In the genomic region with DNA sequence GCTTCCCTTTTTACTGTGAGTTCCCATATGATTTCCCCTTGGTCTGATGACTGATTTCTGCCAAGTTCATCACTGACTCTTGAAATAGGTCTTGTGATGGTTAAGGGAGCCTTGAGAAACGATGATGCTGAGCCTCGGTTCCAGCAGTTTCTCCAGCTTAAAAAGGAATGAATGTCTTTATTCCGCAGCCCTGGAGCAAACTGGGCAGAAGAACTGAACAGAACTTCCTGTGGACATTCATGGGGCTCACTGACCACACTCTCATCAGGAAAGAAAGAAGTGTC, we compare ENCODE assay signal across 19 cellular contexts. TPM values are rescaled to one million over a fixed set of nuclear protein-coding genes. Genes with fewer than 3 reads are reported as not detected.
DNase-seq lines count a peak whose midpoint lies in the region; ATAC-seq and TF ChIP-seq lines count a peak whose summit lies in the region.
"Had no signal": no experiment of that assay in that cellular context is flagged by ENCODE, and none has a peak within 500 bp of the region (broad histone marks: within the 10 kb centered on the region; RNA-seq: fewer than 3 reads in every experiment).

No MANE protein-coding gene starts in this region.

- no peaks in the 10 kb centered on the region for H3K79me2 ChIP-seq in GM23338 (replicated peaks; ENCODE audit: insufficient read depth)

- peaks cover 35% of the 10 kb centered on the region for H3K36me3 Mint-ChIP-seq in GM23338 (ENCODE audit: low read depth)
- H3K36me3 Mint-ChIP-seq in activated T-helper 17 cell treated with anti-CD3 and anti-CD28 coated beads, Interleukin-2, amount 50 U/mL, for 72 hours (ENCODE audit: low read depth), result no peaks in the 10 kb centered on the region
- H3K36me3 Mint-ChIP-seq: activated CD4-positive, alpha-beta memory T cell treated with anti-CD3 and anti-CD28 coated beads for 36 hours had no signal

- H3K27me3 ChIP-seq in GM23338 (ENCODE audit: insufficient read depth) (no peaks in the 10 kb centered on the region), lower lobe of right lung (ENCODE audit: low read depth) (no peaks in the 10 kb centered on the region)
- H3K27me3 ChIP-seq: heart right ventricle had no signal

- no peak overlapping the region for H2AFZ ChIP-seq in GM23338
- H2AFZ ChIP-seq: GM23248 had no signal

- TF ChIP-seq CTCF in GM23338 (conservative IDR thresholded peaks at IDR 0.05; ENCODE audit: low read depth in 2 of 2) (no peak), lower lobe of right lung (IDR thresholded peaks at IDR 0.05) (no peak)

- intact Hi-C loops in lower lobe of right lung (cut with DNase I), result no loop called here

- no peaks in the 10 kb centered on the region for H3K27me3 Mint-ChIP-seq in GM23338 (ENCODE audit: insufficient read depth, low read depth, poor library complexity)
- peaks cover 13% of the 10 kb centered on the region for H3K27me3 Mint-ChIP-seq in activated T-helper 17 cell treated with anti-CD3 and anti-CD28 coated beads, Interleukin-2, amount 50 U/mL, for 72 hours

- H3K27ac ChIP-seq in GM23338 (ENCODE audit: low read depth), result no peak overlapping the region
- H3K27ac ChIP-seq in lower lobe of right lung, result peak overlapping the region; percentile 54
- H3K27ac ChIP-seq in substantia nigra (ENCODE audit: low read depth, low read length, poor library complexity, severe bottlenecking), result peak overlapping the region; percentile 76
- H3K27ac ChIP-seq: GM23248 had no signal

- H3K36me3 ChIP-seq in GM23338 (ENCODE audit: insufficient read depth) (peaks cover 16% of the 10 kb centered on the region), lower lobe of right lung (peaks cover 9% of the 10 kb centered on the region)

- peaks cover 14% of the 10 kb centered on the region for H3K9me3 ChIP-seq in lower lobe of right lung

- peaks cover 5% of the 10 kb centered on the region; the same call in 2 of the 3 replicates for H3K9me3 Mint-ChIP-seq in GM23338
- H3K9me3 Mint-ChIP-seq in activated T-helper 17 cell treated with anti-CD3 and anti-CD28 coated beads, Interleukin-2, amount 50 U/mL, for 72 hours, result peaks cover 3% of the 10 kb centered on the region

- H3K4me3 ChIP-seq in GM23338 (no peak overlapping the region), lower lobe of right lung (no peak overlapping the region)
- H3K4me3 ChIP-seq: GM23248, heart right ventricle had no signal

- no peak overlapping the region for H3K4me3 Mint-ChIP-seq in GM23338
- H3K4me3 Mint-ChIP-seq in activated T-helper 17 cell treated with anti-CD3 and anti-CD28 coated beads, Interleukin-2, amount 50 U/mL, for 72 hours, result no peak overlapping the region
- H3K4me3 Mint-ChIP-seq: activated CD4-positive, alpha-beta memory T cell treated with anti-CD3 and anti-CD28 coated beads for 36 hours; activated T-cell treated with anti-CD3 and anti-CD28 coated beads, Interleukin-2, amount 50 U/mL, for 72 hours had no signal

- peaks cover 7% of the 10 kb centered on the region; the same call in 2 of the 3 replicates for H3K4me1 Mint-ChIP-seq in GM23338
- H3K4me1 Mint-ChIP-seq in activated T-helper 17 cell treated with anti-CD3 and anti-CD28 coated beads, Interleukin-2, amount 50 U/mL, for 72 hours, result peaks cover 4% of the 10 kb centered on the region

- H3K9me2 ChIP-seq in GM23338 (ENCODE audit: insufficient read depth), result no peaks in the 10 kb centered on the region

- no peaks in the 10 kb centered on the region for H4K20me1 ChIP-seq in GM23338 (replicated peaks; ENCODE audit: insufficient read depth)

- H3F3A ChIP-seq in GM23338 (replicated peaks; ENCODE audit: low read depth), result no peaks in the 10 kb centered on the region

- ATAC-seq in GM23338 (no peak), lower lobe of right lung (peak; percentile 31 to 36), HG03565 (IDR thresholded peaks at IDR 0.05; ENCODE audit: unreplicated experiment) (no peak)
- peak; percentile 41 for ATAC-seq in activated T-helper 17 cell treated with anti-CD3 and anti-CD28 coated beads, Interleukin-2, amount 50 U/mL, for 72 hours (replicated peaks)

- DNase-seq in GM23338 (ENCODE audit: low spot score) (no peak), lower lobe of right lung (no peak), substantia nigra (lab: John Stamatoyannopoulos, UW) (peak in 3 of 49 donors; percentile 15 to 30 (median 19)), ecto neural progenitor cell (ENCODE audit: low spot score) (no peak), DMS153 (lab: John Stamatoyannopoulos, UW) (no peak)
- DNase-seq: activated CD4-positive, alpha-beta memory T cell treated with anti-CD3 and anti-CD28 coated beads for 36 hours; activated T-cell treated with anti-CD3 and anti-CD28 coated beads, Interleukin-2, amount 50 U/mL, for 72 hours; effector memory CD4-positive, alpha-beta T cell; GDM1; GM23248; heart right ventricle; KBM-7; NCI-H1092 treated with DMSO at 0.1 percent for 48 hours; NCI-H774; SW 1271 had no signal

- no peak overlapping the region for H3K4me2 ChIP-seq in GM23338

- no peaks in the 10 kb centered on the region for H3K4me1 ChIP-seq in GM23338 (ENCODE audit: insufficient read depth)
- peaks cover 28% of the 10 kb centered on the region for H3K4me1 ChIP-seq in lower lobe of right lung

- peak overlapping the region; percentile 72 for H3K27ac Mint-ChIP-seq in GM23338
- H3K27ac Mint-ChIP-seq in activated T-helper 17 cell treated with anti-CD3 and anti-CD28 coated beads, Interleukin-2, amount 50 U/mL, for 72 hours, result no peak overlapping the region
- H3K27ac Mint-ChIP-seq: activated CD4-positive, alpha-beta memory T cell treated with anti-CD3 and anti-CD28 coated beads for 36 hours; activated T-cell treated with anti-CD3 and anti-CD28 coated beads, Interleukin-2, amount 50 U/mL, for 72 hours had no signal

TF ChIP-seq in GM23338, 12 proteins besides CTCF, POLR2A, EP300 and RAD21 (continues in another document):
- no peak for TF ChIP-seq EZH2 (IDR thresholded peaks at IDR 0.05; ENCODE audit: low read depth, unreplicated experiment)
- no peak for TF ChIP-seq ZNF114 (CRISPR knock-in tag; IDR thresholded peaks at IDR 0.05)
- TF ChIP-seq EZH2phosphoT487 (IDR thresholded peaks at IDR 0.05; ENCODE audit: unreplicated experiment), result no peak
- TF ChIP-seq, protein P1, sequence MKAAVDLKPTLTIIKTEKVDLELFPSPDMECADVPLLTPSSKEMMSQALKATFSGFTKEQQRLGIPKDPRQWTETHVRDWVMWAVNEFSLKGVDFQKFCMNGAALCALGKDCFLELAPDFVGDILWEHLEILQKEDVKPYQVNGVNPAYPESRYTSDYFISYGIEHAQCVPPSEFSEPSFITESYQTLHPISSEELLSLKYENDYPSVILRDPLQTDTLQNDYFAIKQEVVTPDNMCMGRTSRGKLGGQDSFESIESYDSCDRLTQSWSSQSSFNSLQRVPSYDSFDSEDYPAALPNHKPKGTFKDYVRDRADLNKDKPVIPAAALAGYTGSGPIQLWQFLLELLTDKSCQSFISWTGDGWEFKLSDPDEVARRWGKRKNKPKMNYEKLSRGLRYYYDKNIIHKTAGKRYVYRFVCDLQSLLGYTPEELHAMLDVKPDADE (IDR thresholded peaks at IDR 0.05), result no peak
- TF ChIP-seq CREB1 (CRISPR knock-in tag; IDR thresholded peaks at IDR 0.05; ENCODE audit: low read depth), result no peak
- TF ChIP-seq ZNF331 (CRISPR knock-in tag; IDR thresholded peaks at IDR 0.05; ENCODE audit: low read depth), result no peak
- no peak for TF ChIP-seq STAT1 (IDR thresholded peaks at IDR 0.05; ENCODE audit: unreplicated experiment)
- TF ChIP-seq, protein P2, sequence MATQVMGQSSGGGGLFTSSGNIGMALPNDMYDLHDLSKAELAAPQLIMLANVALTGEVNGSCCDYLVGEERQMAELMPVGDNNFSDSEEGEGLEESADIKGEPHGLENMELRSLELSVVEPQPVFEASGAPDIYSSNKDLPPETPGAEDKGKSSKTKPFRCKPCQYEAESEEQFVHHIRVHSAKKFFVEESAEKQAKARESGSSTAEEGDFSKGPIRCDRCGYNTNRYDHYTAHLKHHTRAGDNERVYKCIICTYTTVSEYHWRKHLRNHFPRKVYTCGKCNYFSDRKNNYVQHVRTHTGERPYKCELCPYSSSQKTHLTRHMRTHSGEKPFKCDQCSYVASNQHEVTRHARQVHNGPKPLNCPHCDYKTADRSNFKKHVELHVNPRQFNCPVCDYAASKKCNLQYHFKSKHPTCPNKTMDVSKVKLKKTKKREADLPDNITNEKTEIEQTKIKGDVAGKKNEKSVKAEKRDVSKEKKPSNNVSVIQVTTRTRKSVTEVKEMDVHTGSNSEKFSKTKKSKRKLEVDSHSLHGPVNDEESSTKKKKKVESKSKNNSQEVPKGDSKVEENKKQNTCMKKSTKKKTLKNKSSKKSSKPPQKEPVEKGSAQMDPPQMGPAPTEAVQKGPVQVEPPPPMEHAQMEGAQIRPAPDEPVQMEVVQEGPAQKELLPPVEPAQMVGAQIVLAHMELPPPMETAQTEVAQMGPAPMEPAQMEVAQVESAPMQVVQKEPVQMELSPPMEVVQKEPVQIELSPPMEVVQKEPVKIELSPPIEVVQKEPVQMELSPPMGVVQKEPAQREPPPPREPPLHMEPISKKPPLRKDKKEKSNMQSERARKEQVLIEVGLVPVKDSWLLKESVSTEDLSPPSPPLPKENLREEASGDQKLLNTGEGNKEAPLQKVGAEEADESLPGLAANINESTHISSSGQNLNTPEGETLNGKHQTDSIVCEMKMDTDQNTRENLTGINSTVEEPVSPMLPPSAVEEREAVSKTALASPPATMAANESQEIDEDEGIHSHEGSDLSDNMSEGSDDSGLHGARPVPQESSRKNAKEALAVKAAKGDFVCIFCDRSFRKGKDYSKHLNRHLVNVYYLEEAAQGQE (IDR thresholded peaks at IDR 0.05; ENCODE audit: unreplicated experiment), result no peak

RNA-seq across cellular contexts. Expression of a gene that starts 29.3 kb away (rescaled TPM):
- total RNA-seq in GM23338 (2014; rRNA removed; shearing (Covaris generic)), result not detected in 2 replicates
- polyA plus RNA-seq in GM23338 (2016; fragmentation: Nextera tagmentation; extraction: Ambion mirVana), result not detected in 2 replicates
- total RNA-seq in activated T-helper 17 cell treated with anti-CD3 and anti-CD28 coated beads, Interleukin-2, amount 50 U/mL, for 72 hours, result not detected
- not detected for total RNA-seq in lower lobe of right lung
- total RNA-seq: activated CD4-positive, alpha-beta memory T cell treated with anti-CD3 and anti-CD28 coated beads for 36 hours; activated T-cell treated with anti-CD3 and anti-CD28 coated beads, Interleukin-2, amount 50 U/mL, for 72 hours; cardiac septum; fibroblast of lung; GM23248; heart right ventricle had no signal
- polyA plus RNA-seq: fibroblast of lung, heart right ventricle had no signal

Comparison
In these comparisons a context has a peak if more than half of its experiments do, and no peak if none do; other contexts are left out.
1. ATAC-seq: peak in activated T-helper 17 cell treated with anti-CD3 and anti-CD28 coated beads, Interleukin-2, amount 50 U/mL, for 72 hours (single experiment) and lower lobe of right lung (2 of 2); none in GM23338 (single experiment) and HG03565 (single experiment).